In the genomic region with DNA sequence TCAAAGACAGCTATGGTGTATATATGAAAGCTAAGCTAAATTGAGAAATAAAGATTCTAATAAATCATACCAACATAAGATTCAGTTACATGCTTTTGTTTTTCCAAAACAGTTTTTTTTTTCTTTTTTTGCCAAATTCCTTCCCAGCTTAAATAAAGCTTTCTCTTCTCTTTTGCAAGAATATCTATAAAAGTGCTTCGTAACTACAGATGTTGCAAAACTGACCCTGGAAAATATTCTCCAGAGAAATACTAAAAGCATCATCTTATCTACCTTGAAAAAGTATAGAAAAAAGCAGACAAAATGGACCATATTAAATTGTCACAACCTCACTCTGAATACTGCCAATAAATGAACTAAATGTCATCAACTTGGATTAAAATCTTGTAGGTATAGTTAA, we compare ENCODE assay signal across 20 cellular contexts. TPM values are rescaled to one million over a fixed set of nuclear protein-coding genes. Genes with fewer than 3 reads are reported as not detected.
A peak's percentile ranks its signal among the peaks of the same experiment; 100 is the strongest.
DNase-seq lines count a peak whose midpoint lies in the region; ATAC-seq, FAIRE-seq and TF ChIP-seq lines count a peak whose summit lies in the region.
"Had no signal": no experiment of that assay in that cellular context is flagged by ENCODE, and none has a peak within 500 bp of the region (broad histone marks: within the 10 kb centered on the region; RNA-seq: fewer than 3 reads in every experiment).

No MANE protein-coding gene starts in this region.

- no peak overlapping the region for H3K18ac ChIP-seq in H9 (ENCODE audit: insufficient read length, low read depth, low read length)

- no peak overlapping the region for H2BK15ac ChIP-seq in H9 (ENCODE audit: low read depth, low read length)

- TF ChIP-seq CTCF in A549 (IDR thresholded peaks at IDR 0.05) (no peak), H9 (conservative IDR thresholded peaks at IDR 0.05) (no peak), K562 (IDR thresholded peaks at IDR 0.05 in 2 of 3, conservative IDR thresholded peaks at IDR 0.05 in 1 of 3; ENCODE audit: insufficient read depth in 2 of 3, low read depth in 1 of 3, low read length in 3 of 3) (no peak)

- POLR2A ChIA-PET in A549 (lab: Yijun Ruan, JAX) = no interaction called here
- POLR2A ChIA-PET in K562 (lab: Yijun Ruan, JAX) = no interaction called here

- TF ChIP-seq POLR2A in A549 (IDR thresholded peaks at IDR 0.05; ENCODE audit: low read length) (no peak), K562 (conservative IDR thresholded peaks at IDR 0.05) (no peak)

- H4K8ac ChIP-seq in H9 (replicated peaks; ENCODE audit: insufficient read length, low read depth, low read length) = no peak overlapping the region

- no peaks in the 10 kb centered on the region for H3K9me3 Mint-ChIP-seq in H9
- no peaks in the 10 kb centered on the region for H3K9me3 Mint-ChIP-seq in stimulated activated naive B cell treated with anti-CD40 and anti-IgM and Interleukin-4, amounts not matched to agents 10 μg/mL and 1 μg/mL and 100 μg/mL, for 72 hours
- H3K9me3 Mint-ChIP-seq: CD8-positive, alpha-beta T cell; IgD-negative memory B cell had no signal

- H3K79me1 ChIP-seq in H9 (ENCODE audit: insufficient read depth, low read depth, low read length, poor library complexity, severe bottlenecking) = no peaks in the 10 kb centered on the region

- DNase-seq in A549 (ENCODE audit: low read depth in 1 of 2, low spot score in 1 of 2) (no peak), H9 (no peak), K562 (ENCODE audit: extremely low read depth in 1 of 4, low spot score in 3 of 4) (no peak), left lobe of liver (ENCODE audit: low spot score) (no peak), T-helper 1 cell (no peak), HTR-8/SVneo (ENCODE audit: insufficient read length, low spot score) (no peak)
- no peak for DNase-seq in stimulated activated naive B cell treated with anti-CD40 and anti-IgM and Interleukin-4, amounts not matched to agents 10 μg/mL and 1 μg/mL and 100 μg/mL, for 72 hours
- DNase-seq: Calu3; CD8-positive, alpha-beta T cell; DMS 273 treated with DMSO at 0.1 percent for 48 hours; GOT3; H7; KG1 had no signal

- FAIRE-seq in A549 (lab: Jason Lieb, UNC) (peak; percentile 70), K562 (lab: Jason Lieb, UNC) (no peak), HTR-8/SVneo (lab: Jason Lieb, UNC) (no peak)
- FAIRE-seq: GM12892 had no signal

- in situ Hi-C loops in K562 (cut with MboI) = no loop called here

- no peak overlapping the region for H2BK20ac ChIP-seq in H9 (ENCODE audit: low read depth, low read length, poor library complexity, severe bottlenecking)

- no peaks in the 10 kb centered on the region for H3K27me3 ChIP-seq in H9 (ENCODE audit: insufficient read depth, low read length)
- H3K27me3 ChIP-seq in K562 (ENCODE audit: control insufficient read depth in 2 of 2, insufficient read depth in 2 of 2, low read length in 2 of 2) = no peaks in the 10 kb centered on the region
- H3K27me3 ChIP-seq: BLaER1 treated with 17β-estradiol and CSF1 and Interleukin-3, amounts not matched to agents 10 nM and 100 nM had no signal

- H3K9me1 ChIP-seq in K562 (ENCODE audit: control insufficient read depth, insufficient read depth, low read length) = no peaks in the 10 kb centered on the region

- no peak overlapping the region for H3K4me3 Mint-ChIP-seq in H9
- H3K4me3 Mint-ChIP-seq in stimulated activated naive B cell treated with anti-CD40 and anti-IgM and Interleukin-4, amounts not matched to agents 10 μg/mL and 1 μg/mL and 100 μg/mL, for 72 hours = no peak overlapping the region
- H3K4me3 Mint-ChIP-seq: B cell; CD8-positive, alpha-beta T cell; IgD-negative memory B cell had no signal

- no peak overlapping the region for H3T11ph ChIP-seq in H9 (ENCODE audit: low read length)

- TF ChIP-seq RAD21 in A549 (conservative IDR thresholded peaks at IDR 0.05 in 1 of 2, IDR thresholded peaks at IDR 0.05 in 1 of 2) = no peak
- TF ChIP-seq RAD21 in K562 (CRISPR knock-in tag; conservative IDR thresholded peaks at IDR 0.05 in 1 of 2, IDR thresholded peaks at IDR 0.05 in 1 of 2) = no peak

- H3K4me2 ChIP-seq in A549 (no peak overlapping the region), H9 (ENCODE audit: insufficient read depth, insufficient read length, low read length) (no peak overlapping the region), K562 (ENCODE audit: insufficient read depth, low read length) (no peak overlapping the region)
- H3K4me2 ChIP-seq: BLaER1 treated with 17β-estradiol and CSF1 and Interleukin-3, amounts not matched to agents 10 nM and 100 nM had no signal

- H3K4me3 ChIP-seq in A549 (no peak overlapping the region), K562 (no peak overlapping the region)
- H3K4me3 ChIP-seq: BLaER1 treated with 17β-estradiol and CSF1 and Interleukin-3, amounts not matched to agents 10 nM and 100 nM had no signal

- peaks cover 45% of the 10 kb centered on the region; the same call in 2 of the 3 replicates for H3K36me3 ChIP-seq in K562 (ENCODE audit: control insufficient read depth, insufficient read depth, low read length)

- H2AK5ac ChIP-seq in H9 (ENCODE audit: insufficient read length, low read length) = no peak overlapping the region

- H4K91ac ChIP-seq in H9 (ENCODE audit: insufficient read length, low read depth, low read length) = no peak overlapping the region

- H4K20me1 ChIP-seq in H9 (ENCODE audit: control insufficient read depth, insufficient read depth, insufficient read length) (no peaks in the 10 kb centered on the region), K562 (replicated peaks; ENCODE audit: control insufficient read depth, insufficient read depth, low read length) (no peaks in the 10 kb centered on the region)
- H4K20me1 ChIP-seq: BLaER1 treated with 17β-estradiol and CSF1 and Interleukin-3, amounts not matched to agents 10 nM and 100 nM had no signal

- no peak overlapping the region for H3K23ac ChIP-seq in H9 (ENCODE audit: insufficient read length, low read depth, low read length)

- no peaks in the 10 kb centered on the region for H3K27me3 Mint-ChIP-seq in H9 (ENCODE audit: low read depth)
- H3K27me3 Mint-ChIP-seq in stimulated activated naive B cell treated with anti-CD40 and anti-IgM and Interleukin-4, amounts not matched to agents 10 μg/mL and 1 μg/mL and 100 μg/mL, for 72 hours = no peaks in the 10 kb centered on the region
- H3K27me3 Mint-ChIP-seq: B cell, IgD-negative memory B cell had no signal

- no peak overlapping the region for H2AFZ ChIP-seq in H9 (ENCODE audit: low read length)
- H2AFZ ChIP-seq in K562 (ENCODE audit: low read depth, low read length) = no peak overlapping the region

- H3K9me3 ChIP-seq in A549 (no peaks in the 10 kb centered on the region), H9 (ENCODE audit: control insufficient read depth, low read depth, low read length) (no peaks in the 10 kb centered on the region), K562 (replicated peaks; ENCODE audit: control insufficient read depth, insufficient read depth, low read depth, low read length) (no peaks in the 10 kb centered on the region)
- H3K9me3 ChIP-seq: BLaER1 treated with 17β-estradiol and CSF1 and Interleukin-3, amounts not matched to agents 10 nM and 100 nM had no signal

- H3K4me1 ChIP-seq in A549 (peaks cover 31% of the 10 kb centered on the region), H9 (ENCODE audit: insufficient read depth, low read length) (peaks cover 7% of the 10 kb centered on the region; the same call in 1 of the 2 replicates), K562 (replicated peaks in 1 of 2; ENCODE audit: control insufficient read depth in 2 of 2, insufficient read depth in 2 of 2, low read length in 2 of 2) (no peaks in the 10 kb centered on the region)
- H3K4me1 ChIP-seq: BLaER1 treated with 17β-estradiol and CSF1 and Interleukin-3, amounts not matched to agents 10 nM and 100 nM had no signal

- CTCF ChIA-PET in A549 (lab: Yijun Ruan, JAX) = interaction anchor here (1.0 kb wide), 1 partner anchor 482 kb away, joined by 3 read pairs; no protein-coding TSS in a partner anchor
- CTCF ChIA-PET in K562 (lab: Yijun Ruan, JAX; ENCODE audit: low intra/inter-chr PET ratio) = no interaction called here

- H3K14ac ChIP-seq in H9 (ENCODE audit: insufficient read depth, low read length) = no peak overlapping the region

- no peak overlapping the region for H3K56ac ChIP-seq in H9 (ENCODE audit: insufficient read length, low read depth, low read length)

- no peak for ATAC-seq in A549
- ATAC-seq in K562 = no peak
- ATAC-seq in left lobe of liver = peak; percentile 11
- no peak for ATAC-seq in HG02623 (IDR thresholded peaks at IDR 0.05; ENCODE audit: unreplicated experiment)
- ATAC-seq in stimulated activated naive B cell treated with anti-CD40 and anti-IgM and Interleukin-4, amounts not matched to agents 10 μg/mL and 1 μg/mL and 100 μg/mL, for 72 hours (replicated peaks) = no peak
- ATAC-seq: CD8-positive, alpha-beta T cell had no signal

- H3K4ac ChIP-seq in H9 (ENCODE audit: low read depth, low read length) = no peak overlapping the region

- WGBS in A549 (ENCODE audit: missing lambda C conversion rate) = 90% methylated on average over 1 of the region's 1 CpG
- WGBS in H9 (ENCODE audit: extremely low coverage, insufficient read length, low lambda C conversion rate) = no CpG with 5 or more reads among the region's 1 CpG
- 100% methylated on average over 1 of the region's 1 CpG for WGBS in K562 (ENCODE audit: insufficient coverage, low coverage, missing lambda C conversion rate)

- no peak overlapping the region for H2BK5ac ChIP-seq in H9 (ENCODE audit: insufficient read length, low read length)

- TF ChIP-seq EP300 in A549 (IDR thresholded peaks at IDR 0.05) (no peak), K562 (IDR thresholded peaks at IDR 0.05; ENCODE audit: low read length) (no peak)

- H2BK120ac ChIP-seq in H9 (ENCODE audit: low read depth, low read length, poor library complexity, severe bottlenecking) = no peak overlapping the region

- H3K4me1 Mint-ChIP-seq in H9 = peaks cover 15 to 20% of the 10 kb centered on the region in 2 experiments
- peaks cover 0 to 5% of the 10 kb centered on the region in 2 donors for H3K4me1 Mint-ChIP-seq in stimulated activated naive B cell treated with anti-CD40 and anti-IgM and Interleukin-4, amounts not matched to agents 10 μg/mL and 1 μg/mL and 100 μg/mL, for 72 hours
- H3K4me1 Mint-ChIP-seq: B cell, IgD-negative memory B cell had no signal

- H3K36me3 Mint-ChIP-seq in H9 (ENCODE audit: insufficient read depth in 1 of 3, low read depth in 3 of 3) = peaks cover 4 to 28% (median 13%) of the 10 kb centered on the region in 3 experiments; a peak in 5 of 7 replicates
- H3K36me3 Mint-ChIP-seq in stimulated activated naive B cell treated with anti-CD40 and anti-IgM and Interleukin-4, amounts not matched to agents 10 μg/mL and 1 μg/mL and 100 μg/mL, for 72 hours = peaks cover 7 to 11% of the 10 kb centered on the region in 2 donors
- H3K36me3 Mint-ChIP-seq: CD8-positive, alpha-beta T cell had no signal

- H3K27ac ChIP-seq in A549 = no peak overlapping the region
- H3K27ac ChIP-seq in H9 (ENCODE audit: insufficient read length, low read depth, low read length) = no peak overlapping the region
- H3K27ac ChIP-seq in K562 (ENCODE audit: extremely low read depth, low read depth, low read length) = no peak overlapping the region
- H3K27ac ChIP-seq: 22Rv1; BLaER1 treated with 17β-estradiol and CSF1 and Interleukin-3, amounts not matched to agents 10 nM and 100 nM; HL-60 had no signal

- peak overlapping the region in 2 of 3 experiments; percentile 31 to 85; a peak in 3 of 7 replicates for H3K27ac Mint-ChIP-seq in H9
- no peak overlapping the region for H3K27ac Mint-ChIP-seq in stimulated activated naive B cell treated with anti-CD40 and anti-IgM and Interleukin-4, amounts not matched to agents 10 μg/mL and 1 μg/mL and 100 μg/mL, for 72 hours
- H3K27ac Mint-ChIP-seq: B cell; CD8-positive, alpha-beta T cell had no signal

- H3K9ac ChIP-seq in H9 (ENCODE audit: extremely low read depth, insufficient read length, low read length) (no peak overlapping the region), K562 (ENCODE audit: insufficient read depth in 1 of 2, low read depth in 2 of 2, low read length in 2 of 2) (no peak overlapping the region)
- H3K9ac ChIP-seq: BLaER1 treated with 17β-estradiol and CSF1 and Interleukin-3, amounts not matched to agents 10 nM and 100 nM had no signal

- H2BK12ac ChIP-seq in H9 (ENCODE audit: insufficient read length, low read depth, low read length) = no peak overlapping the region

- intact Hi-C loops in K562 (cut with micrococcal nuclease) = no loop called here

- no peaks in the 10 kb centered on the region for H3K23me2 ChIP-seq in H9 (ENCODE audit: insufficient read length, low read depth, low read length, poor library complexity, severe bottlenecking)

- no peaks in the 10 kb centered on the region; the same call in 1 of the 2 replicates for H3K79me2 ChIP-seq in H9 (ENCODE audit: insufficient read depth, low read length)
- no peaks in the 10 kb centered on the region for H3K79me2 ChIP-seq in K562 (ENCODE audit: control insufficient read depth, insufficient read depth, low read length)

- BruUV-seq in K562 (replicated peaks; lab: Mats Ljungman, UMichigan) = no TSS peak

- no peak overlapping the region for H4K5ac ChIP-seq in H9 (ENCODE audit: insufficient read length, low read depth, low read length)

RNA-seq across cellular contexts. Expression of gene FANCL, which starts 38.7 kb away (rescaled TPM):
- polyA plus RNA-seq in A549 (2011; rRNA removed) = 50.5 and 68.8 TPM in 2 replicates
- 23.6 and 24.8 TPM in 2 replicates for polyA plus RNA-seq in A549 (2012; cell fraction: cytosol; rRNA removed)
- polyA plus RNA-seq in A549 (2012; cell fraction: nucleus; rRNA removed) = 14.1 and 28.7 TPM in 2 replicates
- polyA plus RNA-seq in A549 (2017; fragmentation: RNase III; extraction: RNeasy Plus Mini Kit Qiagen cat#74134 plus additional on column Dnase treatment) = 33.8 to 34.4 TPM (median 34.1 TPM) in 3 replicates
- 24.0 and 26.7 TPM in 2 replicates for polyA minus RNA-seq in A549 (2011; rRNA and poly(A)+ RNA removed)
- 41.1 and 41.5 TPM in 2 replicates for total RNA-seq in H9 (2021)
- total RNA-seq in K562 (2011; cell fraction: chromatin; rRNA removed; ENCODE audit: low replicate concordance) = 63.6 and 145 TPM in 2 replicates
- 20.5 and 27.0 TPM in 2 replicates for total RNA-seq in K562 (2011; cell fraction: nucleolus; rRNA removed)
- total RNA-seq in K562 (2011; cell fraction: nucleoplasm; rRNA removed) = 47.0 and 63.5 TPM in 2 replicates
- total RNA-seq in K562 (2014; rRNA removed) = 29.3 and 36.7 TPM in 2 replicates
- 58.5 and 62.6 TPM in 2 replicates for total RNA-seq in K562 (2014; rRNA removed; fragmentation: Illumina TruSeq; extraction: Trizol)
- total RNA-seq in K562 (2015; rRNA removed; fragmentation: Illumina TruSeq; extraction: Trizol) = 41.5 and 43.4 TPM in 2 replicates
- total RNA-seq in K562 (2021) = 37.8 and 39.9 TPM in 2 replicates
- polyA plus RNA-seq in K562 (2011; rRNA removed) = 76.1 and 87.1 TPM in 2 replicates
- polyA plus RNA-seq in K562 (2011; cell fraction: cytosol; rRNA removed) = 10.9 and 26.7 TPM in 2 replicates
- polyA plus RNA-seq in K562 (2011; cell fraction: nucleus; rRNA removed) = 72.7 and 134 TPM in 2 replicates
- 35.6 and 36.1 TPM in 2 replicates for polyA plus RNA-seq in K562 (2012)
- 43.1 and 44.3 TPM in 2 replicates for polyA plus RNA-seq in K562 (2014; fragmentation: Illumina TruSeq; extraction: Trizol)
- 100 to 1,000 TPM; 106 to 120 TPM for polyA plus RNA-seq in K562 (2014; fragmentation: Nextera tagmentation; extraction: Ambion mirVana)
- 59.9 and 64.0 TPM in 2 replicates for polyA plus RNA-seq in K562 (2014; rRNA removed)
- 105 TPM in 2 replicates for polyA minus RNA-seq in K562 (2011; rRNA and poly(A)+ RNA removed)
- polyA minus RNA-seq in K562 (2011; cell fraction: cytosol; rRNA and poly(A)+ RNA removed) = 15.4 and 24.1 TPM in 2 replicates
- polyA minus RNA-seq in K562 (2011; cell fraction: nucleus; rRNA and poly(A)+ RNA removed) = 68.9 and 125 TPM in 2 replicates
- 8.8 TPM for total RNA-seq in left lobe of liver
